8 cellular contexts compared by ENCODE assay signal in genomic region chr9:36400332-36401178, GRCh38. TPM values are rescaled to one million over a fixed set of nuclear protein-coding genes. Genes with fewer than 3 reads are reported as not detected.
DNase-seq lines count a peak whose midpoint lies in the region; ATAC-seq and TF ChIP-seq lines count a peak whose summit lies in the region.

No MANE protein-coding gene starts in this region.

- H3K4me1 ChIP-seq in iPS-18a (ENCODE audit: control insufficient read depth, low read depth, low read length) (peaks cover 14% of the 10 kb centered on the region), skeletal muscle satellite cell (ENCODE audit: control insufficient read depth, insufficient read depth, low read length) (peaks cover 19% of the 10 kb centered on the region)

- H3K4me3 ChIP-seq in iPS-18a (ENCODE audit: low read length) (peak overlapping the region; percentile 82), skeletal muscle satellite cell (ENCODE audit: low read length) (peak overlapping the region; percentile 81)

- peak; percentile 82 for DNase-seq in NCI-H2107 (lab: John Stamatoyannopoulos, UW)
- peak; percentile 95 for DNase-seq in UCSD-AML1 (lab: John Stamatoyannopoulos, UW; ENCODE audit: unreplicated experiment)

- H3K4me3 Mint-ChIP-seq in brain: peak overlapping the region; percentile 93 to 100 (median 96)

- H3K27ac Mint-ChIP-seq in brain: peak overlapping the region; percentile 92 to 98 (median 96)

- peak overlapping the region; percentile 89 for H3K4me2 ChIP-seq in skeletal muscle satellite cell (ENCODE audit: low read length)

- H3K9me3 ChIP-seq in iPS-18a (ENCODE audit: control insufficient read depth, low read depth, low read length) (no peaks in the 10 kb centered on the region), skeletal muscle satellite cell (replicated peaks; ENCODE audit: low read length) (no peaks in the 10 kb centered on the region)

- H3K4me1 Mint-ChIP-seq in brain: peaks cover 59% of the 10 kb centered on the region

- no peaks in the 10 kb centered on the region for H3K27me3 ChIP-seq in iPS-18a (ENCODE audit: control insufficient read depth, insufficient read depth, low read length)
- no peaks in the 10 kb centered on the region for H3K27me3 ChIP-seq in skeletal muscle satellite cell (ENCODE audit: control insufficient read depth, insufficient read depth, low read length)

- ATAC-seq in GM18520 (IDR thresholded peaks at IDR 0.05; ENCODE audit: unreplicated experiment) (peak; percentile 59), HG03045 (IDR thresholded peaks at IDR 0.05; ENCODE audit: unreplicated experiment) (peak; percentile 72)

- H3K9ac ChIP-seq in iPS-18a (ENCODE audit: low read length): peak overlapping the region; percentile 90
- H3K9ac ChIP-seq in skeletal muscle satellite cell (ENCODE audit: low read depth, low read length): peak overlapping the region; percentile 83

- H3K27ac ChIP-seq in 22Rv1 (peak overlapping the region; percentile 96), iPS-18a (ENCODE audit: low read length) (peak overlapping the region; percentile 56)

- H3K9me3 Mint-ChIP-seq in brain: no peaks in the 10 kb centered on the region

- no peak for TF ChIP-seq CTCF in 22Rv1 (IDR thresholded peaks at IDR 0.05)
- TF ChIP-seq CTCF in brain (conservative IDR thresholded peaks at IDR 0.05): no peak

- peaks cover 4% of the 10 kb centered on the region for H3K27me3 Mint-ChIP-seq in brain

- H3K36me3 Mint-ChIP-seq in brain: peaks cover 11% of the 10 kb centered on the region

- no peaks in the 10 kb centered on the region for H3K36me3 ChIP-seq in iPS-18a (ENCODE audit: control insufficient read depth, low read depth, low read length)
- H3K36me3 ChIP-seq in skeletal muscle satellite cell (ENCODE audit: insufficient read depth, low read length): no peaks in the 10 kb centered on the region

RNA-seq across cellular contexts. Expression of gene RNF38, which starts 0.5 kb away (rescaled TPM):
- polyA plus RNA-seq in brain (ENCODE audit: insufficient read depth, low read depth, low replicate concordance): 36.0 TPM
- 5.1 and 6.3 TPM in 2 replicates for total RNA-seq in skeletal muscle satellite cell (2012; rRNA removed)

Comparison
In these comparisons a context has a peak if more than half of its experiments do, and no peak if none do; other contexts are left out.
1. Peak in every context shown above with its lines: DNase-seq, ATAC-seq, H3K4me3 ChIP-seq and H3K27ac ChIP-seq.